Comparison of ENCODE assay signal across 16 cellular contexts in genomic region chr13:110197471-110197870, GRCh38.
"Had no signal": no experiment of that assay in that cellular context is flagged by ENCODE, and none has a peak within 500 bp of the region (broad histone marks: within the 10 kb centered on the region; RNA-seq: fewer than 3 reads in every experiment).

No MANE protein-coding gene starts in this region.

- H3K4me1 ChIP-seq: adrenal gland, breast epithelium, neural progenitor cell, thyroid gland had no signal

- H3K27me3 ChIP-seq: adrenal gland, breast epithelium, neural progenitor cell, spleen, thyroid gland had no signal

- H3K27ac ChIP-seq: adrenal gland, breast epithelium, coronary artery, neural progenitor cell, spleen, thyroid gland had no signal

- H3K9me3 ChIP-seq: adrenal gland, breast epithelium, mucosa of descending colon, spleen, thyroid gland had no signal

- H3K36me3 ChIP-seq: breast epithelium, neural progenitor cell had no signal

- H3K4me2 ChIP-seq: neural progenitor cell had no signal

- H3K4me3 ChIP-seq: adrenal gland, breast epithelium, coronary artery, mucosa of descending colon, neural progenitor cell, spleen, thyroid gland had no signal

- ATAC-seq: activated naive CD4-positive, alpha-beta T cell treated with anti-CD3 and anti-CD28 coated beads, Interleukin-2, amount 50 U/mL, for 72 hours; mucosa of descending colon had no signal

- DNase-seq: activated CD4-positive, alpha-beta T cell treated with anti-CD3 and anti-CD28 coated beads for 1 hour; activated gamma-delta T cell treated with Interleukin-2 at 50 U/mL for 16 hours; activated T-cell treated with anti-CD3 and anti-CD28 coated beads, Interleukin-2, amount 50 U/mL, for 1 hour; adrenal gland; head of caudate nucleus; mucosa of descending colon; retina; spleen; stimulated activated CD4-positive, alpha-beta T cell treated with anti-CD3 and anti-CD28 coated beads, Interleukin-4, amount 100 ng/mL, for 24 hours; stimulated activated naive CD4-positive, alpha-beta T cell treated with Interleukin-2 at 50 U/mL for 16 hours; T-helper 9 cell; thyroid gland had no signal

- H2AFZ ChIP-seq: neural progenitor cell had no signal
